In the genomic region with DNA sequence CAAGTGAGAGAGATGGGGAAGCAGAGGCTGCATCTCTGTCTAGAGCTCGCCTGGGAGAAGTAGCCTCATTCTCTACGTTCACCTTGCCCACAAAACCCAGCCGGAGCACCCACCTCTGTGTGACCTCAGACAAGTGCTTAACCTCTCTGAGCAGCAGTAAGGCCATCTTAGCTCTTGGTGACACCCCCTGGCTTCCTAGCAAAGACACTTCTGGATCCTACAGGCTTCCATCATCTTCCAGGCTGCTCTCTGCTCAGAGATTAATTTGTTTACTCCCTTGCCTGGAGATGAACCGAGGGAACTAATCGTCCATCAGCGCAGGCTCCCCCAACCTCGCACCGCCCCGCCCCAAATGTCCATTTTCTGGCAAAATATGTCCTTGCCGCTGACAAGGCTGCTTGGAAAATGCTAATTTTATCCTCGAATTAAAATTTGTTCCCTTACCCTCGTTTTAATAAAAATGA, we compare ENCODE assay signal across 16 cellular contexts. TPM values are rescaled to one million over a fixed set of nuclear protein-coding genes. Genes with fewer than 3 reads are reported as not detected.
DNase-seq lines count a peak whose midpoint lies in the region; ATAC-seq and TF ChIP-seq lines count a peak whose summit lies in the region.
"Had no signal": no experiment of that assay in that cellular context is flagged by ENCODE, and none has a peak within 500 bp of the region (broad histone marks: within the 10 kb centered on the region; RNA-seq: fewer than 3 reads in every experiment).

No MANE protein-coding gene starts in this region.

- POLR2A ChIA-PET in MCF 10A (lab: Yijun Ruan, JAX) = interaction anchor here (0.9 kb wide), 1 partner anchor 21 kb away, joined by 4 read pairs; no protein-coding TSS in a partner anchor

- TF ChIP-seq CTCF in breast epithelium (IDR thresholded peaks at IDR 0.05) = no peak
- TF ChIP-seq CTCF in MCF 10A (IDR thresholded peaks at IDR 0.05; ENCODE audit: unreplicated experiment) = no peak
- TF ChIP-seq CTCF in RWPE2 (IDR thresholded peaks at IDR 0.05; ENCODE audit: poor library complexity, severe bottlenecking) = no peak
- TF ChIP-seq CTCF in foreskin fibroblast (IDR thresholded peaks at IDR 0.05; ENCODE audit: low read depth, low read length) = no peak
- TF ChIP-seq CTCF in endothelial cell (IDR thresholded peaks at IDR 0.05; ENCODE audit: unreplicated experiment) = no peak

- no peak for TF ChIP-seq POLR2A in breast epithelium (IDR thresholded peaks at IDR 0.05)

- peaks cover under 1% of the 10 kb centered on the region for H3K9me3 Mint-ChIP-seq in MCF 10A (ENCODE audit: unreplicated experiment)
- no peaks in the 10 kb centered on the region for H3K9me3 Mint-ChIP-seq in endothelial cell (ENCODE audit: unreplicated experiment)

- H3K27ac ChIP-seq in breast epithelium (no peak overlapping the region), RWPE2 (ENCODE audit: poor library complexity, severe bottlenecking) (no peak overlapping the region), stomach smooth muscle (ENCODE audit: low read length) (no peak overlapping the region)
- H3K27ac ChIP-seq: transverse colon had no signal

- no peaks in the 10 kb centered on the region for H3K9me3 ChIP-seq in breast epithelium
- no peaks in the 10 kb centered on the region for H3K9me3 ChIP-seq in RWPE2 (ENCODE audit: severe bottlenecking)
- H3K9me3 ChIP-seq in stomach smooth muscle (ENCODE audit: control insufficient read depth in 2 of 2, low read length in 2 of 2) = peaks cover 0 to 1% of the 10 kb centered on the region in 2 donors
- H3K9me3 ChIP-seq: transverse colon had no signal

- H3K36me3 ChIP-seq in breast epithelium = no peaks in the 10 kb centered on the region
- no peaks in the 10 kb centered on the region for H3K36me3 ChIP-seq in RWPE2 (ENCODE audit: low read depth)
- H3K36me3 ChIP-seq in stomach smooth muscle (ENCODE audit: control insufficient read depth in 2 of 2, insufficient read depth in 2 of 2, low read length in 2 of 2) = no peaks in the 10 kb centered on the region
- H3K36me3 ChIP-seq: transverse colon had no signal

- CTCF ChIA-PET in MCF 10A (lab: Yijun Ruan, JAX) = interaction anchor here (0.5 to 1.0 kb wide), 4 partner anchors 10 to 84 kb away, joined by 3 to 4 read pairs (median 3); no protein-coding TSS in a partner anchor

- H3K27me3 ChIP-seq in breast epithelium (peaks cover 0 to 21% of the 10 kb centered on the region in 2 donors), RWPE2 (ENCODE audit: insufficient read depth, poor library complexity, severe bottlenecking) (peaks cover 10% of the 10 kb centered on the region), stomach smooth muscle (ENCODE audit: control insufficient read depth in 1 of 2, insufficient read depth in 2 of 2, low read length in 2 of 2) (peaks cover 9 to 15% of the 10 kb centered on the region in 2 donors)

- H3K36me3 Mint-ChIP-seq in MCF 10A (ENCODE audit: insufficient read depth, unreplicated experiment) = no peaks in the 10 kb centered on the region
- H3K36me3 Mint-ChIP-seq in endothelial cell (ENCODE audit: low read depth, unreplicated experiment) = no peaks in the 10 kb centered on the region

- H3K27me3 Mint-ChIP-seq in MCF 10A (ENCODE audit: insufficient read depth, unreplicated experiment) (peaks cover 63% of the 10 kb centered on the region), endothelial cell (ENCODE audit: unreplicated experiment) (peaks cover under 1% of the 10 kb centered on the region)

- H3K4me1 Mint-ChIP-seq in MCF 10A (ENCODE audit: insufficient read depth, unreplicated experiment) (peaks cover 6% of the 10 kb centered on the region), endothelial cell (ENCODE audit: unreplicated experiment) (peaks cover 7% of the 10 kb centered on the region)

- no peak overlapping the region for H3K9ac ChIP-seq in stomach smooth muscle (ENCODE audit: low read length in 2 of 2)

- DNase-seq in breast epithelium (ENCODE audit: low spot score in 2 of 2) (no peak), MCF 10A (ENCODE audit: unreplicated experiment) (no peak), RWPE2 (ENCODE audit: low spot score) (no peak), foreskin fibroblast (no peak), LoVo (ENCODE audit: low spot score) (no peak), endothelial cell (ENCODE audit: low spot score) (no peak), NCI-H128 (lab: John Stamatoyannopoulos, UW; ENCODE audit: unreplicated experiment) (no peak)
- DNase-seq: activated CD4-positive, alpha-beta memory T cell treated with anti-CD3 and anti-CD28 coated beads, Interleukin-2, amount 10 ng/mL, durations not matched to agents 7 days and 5 days; activated effector memory CD4-positive, alpha-beta T cell treated with anti-CD3 and anti-CD28 coated beads, Interleukin-2, amount 50 U/mL, for 16 hours; DND-41; effector CD8-positive, alpha-beta T cell; NCI-H748 treated with DMSO at 0.1 percent for 48 hours; SHP77 treated with DMSO at 0.1 percent for 48 hours had no signal

- peak; percentile 21; the same call in 2 of the 3 replicates for ATAC-seq in RWPE2 (ENCODE audit: low read depth)
- ATAC-seq: GM12878 had no signal

- no TSS peak for BruUV-seq in MCF 10A (replicated peaks; lab: Mats Ljungman, UMichigan)

- H3K4me3 Mint-ChIP-seq in MCF 10A (ENCODE audit: unreplicated experiment) = no peak overlapping the region
- H3K4me3 Mint-ChIP-seq in endothelial cell (ENCODE audit: unreplicated experiment) = no peak overlapping the region
- H3K4me3 Mint-ChIP-seq: activated CD4-positive, alpha-beta memory T cell treated with anti-CD3 and anti-CD28 coated beads, Interleukin-2, amount 10 ng/mL, durations not matched to agents 7 days and 5 days had no signal

- H3K4me1 ChIP-seq in breast epithelium (no peaks in the 10 kb centered on the region), RWPE2 (ENCODE audit: insufficient read depth, poor library complexity, severe bottlenecking) (peaks cover 12% of the 10 kb centered on the region), stomach smooth muscle (ENCODE audit: control insufficient read depth, insufficient read depth, low read length) (peaks cover 12% of the 10 kb centered on the region)
- H3K4me1 ChIP-seq: transverse colon had no signal

- H3K4me3 ChIP-seq in breast epithelium = peak overlapping the region in 2 of 3 donors; percentile 20 to 58
- no peak overlapping the region for H3K4me3 ChIP-seq in RWPE2 (ENCODE audit: severe bottlenecking)
- H3K4me3 ChIP-seq in foreskin fibroblast (ENCODE audit: low read depth in 1 of 2, low read length in 2 of 2) = peak overlapping the region; percentile 22 to 40
- peak overlapping the region; percentile 43 to 68 for H3K4me3 ChIP-seq in stomach smooth muscle (ENCODE audit: low read length in 2 of 2)
- H3K4me3 ChIP-seq: GM12878, transverse colon had no signal

- intact Hi-C loops in breast epithelium (cut with DNase I; ENCODE audit: low total_unique reads) = no loop called here
- intact Hi-C loops in MCF 10A (cut with micrococcal nuclease) = no loop called here

- H3K27ac Mint-ChIP-seq in MCF 10A (ENCODE audit: low read depth, unreplicated experiment) (no peak overlapping the region), endothelial cell (ENCODE audit: unreplicated experiment) (no peak overlapping the region)
- H3K27ac Mint-ChIP-seq: activated CD4-positive, alpha-beta memory T cell treated with anti-CD3 and anti-CD28 coated beads, Interleukin-2, amount 10 ng/mL, durations not matched to agents 7 days and 5 days had no signal

RNA-seq across cellular contexts. Expression of a gene that starts 24.0 kb away (rescaled TPM):
- 10 to 100 TPM; 32.2 to 37.0 (median 32.4) TPM for total RNA-seq in breast epithelium
- 44.9 and 45.2 TPM in 2 replicates for total RNA-seq in MCF 10A (2022)
- total RNA-seq in endothelial cell (ENCODE audit: unreplicated experiment) = 84.8 TPM
